Comparison of ENCODE assay signal across 40 cellular contexts in genomic region chr13:88978607-88979006, GRCh38.
"Had no signal": no experiment of that assay in that cellular context is flagged by ENCODE, and none has a peak within 500 bp of the region (broad histone marks: within the 10 kb centered on the region; RNA-seq: fewer than 3 reads in every experiment).

No MANE protein-coding gene starts in this region.

- H3K4me1 Mint-ChIP-seq: activated CD4-positive, alpha-beta memory T cell treated with anti-CD3 and anti-CD28 coated beads, Interleukin-2, amount 10 ng/mL, durations not matched to agents 7 days and 5 days; activated CD8-positive, alpha-beta memory T cell treated with anti-CD3 and anti-CD28 coated beads, Interleukin-2, amount 10 ng/mL, durations not matched to agents 7 days and 5 days; activated naive CD4-positive, alpha-beta T cell treated with anti-CD3 and anti-CD28 coated beads, Interleukin-2, amount 10 ng/mL, durations not matched to agents 7 days and 5 days; activated naive CD4-positive, alpha-beta T cell treated with anti-CD3 and anti-CD28 coated beads, Interleukin-2, amount 50 U/mL, for 24 hours; activated naive CD8-positive, alpha-beta T cell treated with anti-CD3 and anti-CD28 coated beads, Interleukin-2, amount 10 ng/mL, durations not matched to agents 7 days and 5 days; central memory CD8-positive, alpha-beta T cell had no signal

- H3K4me1 ChIP-seq: ascending aorta had no signal

- H3K27me3 Mint-ChIP-seq: activated CD4-positive, alpha-beta memory T cell treated with anti-CD3 and anti-CD28 coated beads, Interleukin-2, amount 10 ng/mL, durations not matched to agents 7 days and 5 days; activated CD4-positive, alpha-beta T cell treated with anti-CD3 and anti-CD28 coated beads for 36 hours; activated CD4-positive, alpha-beta T cell treated with anti-CD3 and anti-CD28 coated beads, Interleukin-2, amount 10 ng/mL, durations not matched to agents 7 days and 5 days; activated CD8-positive, alpha-beta memory T cell treated with anti-CD3 and anti-CD28 coated beads, Interleukin-2, amount 10 ng/mL, durations not matched to agents 7 days and 5 days; activated naive CD4-positive, alpha-beta T cell treated with anti-CD3 and anti-CD28 coated beads, Interleukin-2, amount 10 ng/mL, durations not matched to agents 7 days and 5 days; activated naive CD4-positive, alpha-beta T cell treated with anti-CD3 and anti-CD28 coated beads, Interleukin-2, amount 50 U/mL, for 24 hours; activated naive CD8-positive, alpha-beta T cell; activated naive CD8-positive, alpha-beta T cell treated with anti-CD3 and anti-CD28 coated beads, Interleukin-2, amount 10 ng/mL, durations not matched to agents 7 days and 5 days; activated naive CD8-positive, alpha-beta T cell treated with anti-CD3 and anti-CD28 coated beads, Interleukin-2, amount 50 U/mL, for 24 hours; activated T-cell treated with anti-CD3 and anti-CD28 coated beads, Interleukin-2, amount 50 U/mL, for 24 hours; brain; central memory CD8-positive, alpha-beta T cell had no signal

- H3K36me3 Mint-ChIP-seq: activated CD8-positive, alpha-beta memory T cell treated with anti-CD3 and anti-CD28 coated beads, Interleukin-2, amount 10 ng/mL, durations not matched to agents 7 days and 5 days; activated naive CD4-positive, alpha-beta T cell treated with anti-CD3 and anti-CD28 coated beads, Interleukin-2, amount 10 ng/mL, durations not matched to agents 7 days and 5 days; activated naive CD4-positive, alpha-beta T cell treated with anti-CD3 and anti-CD28 coated beads, Interleukin-2, amount 50 U/mL, for 24 hours; activated naive CD8-positive, alpha-beta T cell; activated naive CD8-positive, alpha-beta T cell treated with anti-CD3 and anti-CD28 coated beads, Interleukin-2, amount 10 ng/mL, durations not matched to agents 7 days and 5 days; brain; WTC11 had no signal

- H3K9me3 Mint-ChIP-seq: activated CD4-positive, alpha-beta T cell treated with anti-CD3 and anti-CD28 coated beads, Interleukin-2, amount 10 ng/mL, durations not matched to agents 7 days and 5 days; activated naive CD4-positive, alpha-beta T cell treated with anti-CD3 and anti-CD28 coated beads, Interleukin-2, amount 50 U/mL, for 24 hours; activated naive CD8-positive, alpha-beta T cell treated with anti-CD3 and anti-CD28 coated beads, Interleukin-2, amount 10 ng/mL, durations not matched to agents 7 days and 5 days; activated naive CD8-positive, alpha-beta T cell treated with anti-CD3 and anti-CD28 coated beads, Interleukin-2, amount 50 U/mL, for 24 hours; activated T-cell treated with anti-CD3 and anti-CD28 coated beads, Interleukin-2, amount 50 U/mL, for 24 hours; brain; T-helper 1 cell treated with Interleukin-12 subunit alpha and Interleukin-12 subunit beta and Interleukin-4 antibody, amounts not matched to agents 30 μg/mL and 1 μg/mL, for 36 hours; T-helper 2 cell treated with Interferon-gamma antibody and Interleukin-4, amounts not matched to agents 5 μg/mL and 100 μg/mL, for 36 hours; WTC11 had no signal

- H3K27me3 ChIP-seq: ascending aorta, cardiac muscle cell had no signal

- H3K27ac Mint-ChIP-seq: activated CD4-positive, alpha-beta memory T cell treated with anti-CD3 and anti-CD28 coated beads, Interleukin-2, amount 10 ng/mL, durations not matched to agents 7 days and 5 days; activated CD4-positive, alpha-beta T cell treated with anti-CD3 and anti-CD28 coated beads for 36 hours; activated CD4-positive, alpha-beta T cell treated with anti-CD3 and anti-CD28 coated beads, Interleukin-2, amount 10 ng/mL, durations not matched to agents 7 days and 5 days; activated CD8-positive, alpha-beta memory T cell treated with anti-CD3 and anti-CD28 coated beads, Interleukin-2, amount 10 ng/mL, durations not matched to agents 7 days and 5 days; activated CD8-positive, alpha-beta T cell treated with anti-CD3 and anti-CD28 coated beads, Interleukin-2, amount 10 ng/mL, durations not matched to agents 7 days and 5 days; activated naive CD4-positive, alpha-beta T cell treated with anti-CD3 and anti-CD28 coated beads, Interleukin-2, amount 10 ng/mL, durations not matched to agents 7 days and 5 days; activated naive CD4-positive, alpha-beta T cell treated with anti-CD3 and anti-CD28 coated beads, Interleukin-2, amount 50 U/mL, for 24 hours; activated naive CD8-positive, alpha-beta T cell; activated naive CD8-positive, alpha-beta T cell treated with anti-CD3 and anti-CD28 coated beads, Interleukin-2, amount 10 ng/mL, durations not matched to agents 7 days and 5 days; activated naive CD8-positive, alpha-beta T cell treated with anti-CD3 and anti-CD28 coated beads, Interleukin-2, amount 50 U/mL, for 24 hours; activated T-cell treated with anti-CD3 and anti-CD28 coated beads, Interleukin-2, amount 50 U/mL, for 24 hours; activated T-helper 2 cell treated with anti-CD3 and anti-CD28 coated beads, Interferon-gamma antibody, Interleukin-2, Interleukin-4, amounts not matched to agents 10 μg/mL and 5 μg/mL and 100 μg/mL, durations not matched to agents 14 hours and 24 hours and 36 hours; T-helper 1 cell treated with Interleukin-12 subunit alpha and Interleukin-12 subunit beta and Interleukin-4 antibody, amounts not matched to agents 30 μg/mL and 1 μg/mL, for 36 hours; T-helper 2 cell treated with Interferon-gamma antibody and Interleukin-4, amounts not matched to agents 5 μg/mL and 100 μg/mL, for 36 hours; WTC11 had no signal

- H3K27ac ChIP-seq: ascending aorta, cardiac muscle cell, WERI-Rb-1 had no signal

- ATAC-seq: activated CD4-positive, alpha-beta T cell treated with anti-CD3 and anti-CD28 coated beads for 36 hours; activated CD4-positive, CD25-positive, alpha-beta regulatory T cell treated with anti-CD3 and anti-CD28 coated beads, Interleukin-2, amount 50 U/mL, for 24 hours; activated CD8-positive, alpha-beta memory T cell treated with anti-CD3 and anti-CD28 coated beads, Interleukin-2, amount 10 ng/mL, durations not matched to agents 7 days and 5 days; activated CD8-positive, alpha-beta T cell treated with anti-CD3 and anti-CD28 coated beads, Interleukin-2, amount 10 ng/mL, durations not matched to agents 7 days and 5 days; activated naive CD8-positive, alpha-beta T cell treated with anti-CD3 and anti-CD28 coated beads, Interleukin-2, amount 50 U/mL, for 24 hours; WTC11 had no signal

- H3K4me3 Mint-ChIP-seq: activated CD4-positive, alpha-beta memory T cell treated with anti-CD3 and anti-CD28 coated beads, Interleukin-2, amount 10 ng/mL, durations not matched to agents 7 days and 5 days; activated CD4-positive, alpha-beta T cell treated with anti-CD3 and anti-CD28 coated beads for 36 hours; activated CD4-positive, alpha-beta T cell treated with anti-CD3 and anti-CD28 coated beads, Interleukin-2, amount 10 ng/mL, durations not matched to agents 7 days and 5 days; activated CD8-positive, alpha-beta memory T cell treated with anti-CD3 and anti-CD28 coated beads, Interleukin-2, amount 10 ng/mL, durations not matched to agents 7 days and 5 days; activated CD8-positive, alpha-beta T cell treated with anti-CD3 and anti-CD28 coated beads, Interleukin-2, amount 10 ng/mL, durations not matched to agents 7 days and 5 days; activated naive CD4-positive, alpha-beta T cell treated with anti-CD3 and anti-CD28 coated beads, Interleukin-2, amount 10 ng/mL, durations not matched to agents 7 days and 5 days; activated naive CD4-positive, alpha-beta T cell treated with anti-CD3 and anti-CD28 coated beads, Interleukin-2, amount 50 U/mL, for 24 hours; activated naive CD8-positive, alpha-beta T cell; activated naive CD8-positive, alpha-beta T cell treated with anti-CD3 and anti-CD28 coated beads, Interleukin-2, amount 10 ng/mL, durations not matched to agents 7 days and 5 days; activated naive CD8-positive, alpha-beta T cell treated with anti-CD3 and anti-CD28 coated beads, Interleukin-2, amount 50 U/mL, for 24 hours; activated T-cell treated with anti-CD3 and anti-CD28 coated beads, Interleukin-2, amount 50 U/mL, for 24 hours; brain; central memory CD8-positive, alpha-beta T cell; T-helper 1 cell treated with Interleukin-12 subunit alpha and Interleukin-12 subunit beta and Interleukin-4 antibody, amounts not matched to agents 30 μg/mL and 1 μg/mL, for 36 hours; T-helper 2 cell treated with Interferon-gamma antibody and Interleukin-4, amounts not matched to agents 5 μg/mL and 100 μg/mL, for 36 hours; WTC11 had no signal

- H3K36me3 ChIP-seq: ascending aorta, cardiac muscle cell, WERI-Rb-1 had no signal

- H3K9me3 ChIP-seq: ascending aorta had no signal

- DNase-seq: activated CD4-positive, alpha-beta memory T cell treated with anti-CD3 and anti-CD28 coated beads, Interleukin-2, amount 10 ng/mL, durations not matched to agents 7 days and 5 days; activated CD4-positive, alpha-beta T cell treated with anti-CD3 and anti-CD28 coated beads for 1 hour; activated CD4-positive, alpha-beta T cell treated with anti-CD3 and anti-CD28 coated beads for 36 hours; activated CD4-positive, alpha-beta T cell treated with anti-CD3 and anti-CD28 coated beads for 48 hours; activated CD4-positive, alpha-beta T cell treated with anti-CD3 and anti-CD28 coated beads, Interleukin-2, amount 10 ng/mL, durations not matched to agents 7 days and 5 days; activated CD4-positive, alpha-beta T cell treated with anti-CD3 and anti-CD28 coated beads, Interleukin-2, amount 50 U/mL, for 48 hours; activated CD4-positive, CD25-positive, alpha-beta regulatory T cell; activated CD8-positive, alpha-beta memory T cell treated with anti-CD3 and anti-CD28 coated beads for 24 hours; activated CD8-positive, alpha-beta memory T cell treated with anti-CD3 and anti-CD28 coated beads, Interleukin-2, amount 10 ng/mL, durations not matched to agents 7 days and 5 days; activated CD8-positive, alpha-beta memory T cell treated with anti-CD3 and anti-CD28 coated beads, Interleukin-2, amount 50 U/mL, for 48 hours; activated CD8-positive, alpha-beta T cell treated with anti-CD3 and anti-CD28 coated beads, Interleukin-2, amount 10 ng/mL, durations not matched to agents 7 days and 5 days; activated effector memory CD4-positive, alpha-beta T cell treated with Interleukin-2 at 50 U/mL for 16 hours; activated gamma-delta T cell; activated naive CD4-positive, alpha-beta T cell treated with anti-CD3 and anti-CD28 coated beads, Interleukin-2, amount 10 ng/mL, durations not matched to agents 7 days and 5 days; activated naive CD4-positive, alpha-beta T cell treated with Interleukin-2 at 50 U/mL for 16 hours; activated naive CD8-positive, alpha-beta T cell treated with anti-CD3 and anti-CD28 coated beads, Interleukin-2, amount 10 ng/mL, durations not matched to agents 7 days and 5 days; activated naive CD8-positive, alpha-beta T cell treated with anti-CD3 and anti-CD28 coated beads, Interleukin-2, amount 50 U/mL, for 24 hours; activated T-cell treated with anti-CD3 and anti-CD28 coated beads, Interleukin-2, amount 50 U/mL, for 24 hours; activated T-cell treated with anti-CD3 and anti-CD28 coated beads, Interleukin-2, amount 50 U/mL, for 48 hours; amygdala; anterior cingulate cortex; caudate nucleus; cerebellar nuclear complex; T-helper 1 cell; T-helper 2 cell; T-helper 9 cell; WERI-Rb-1 had no signal

- FAIRE-seq: bronchial epithelial cell, TTC549 had no signal

- H3K4me3 ChIP-seq: ascending aorta, cardiac muscle cell had no signal
